In the genomic region with DNA sequence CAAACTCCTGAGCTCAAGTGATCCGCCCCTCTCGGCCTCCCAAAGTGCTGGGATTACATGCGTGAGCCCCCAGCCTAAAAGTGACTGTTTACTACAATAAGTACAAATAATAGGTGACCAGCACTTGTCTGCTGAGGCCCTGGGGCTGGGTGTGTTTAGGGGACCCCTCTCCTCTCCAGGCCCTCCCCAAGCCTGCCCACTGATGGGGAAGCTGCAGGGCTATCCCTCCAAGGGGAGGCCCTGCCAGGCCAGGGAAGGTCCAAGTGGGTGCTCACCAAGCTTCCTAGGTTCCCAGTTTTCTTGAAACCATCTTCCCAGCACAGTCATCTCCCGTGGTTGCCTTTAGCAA, we compare ENCODE assay signal across 9 cellular contexts.
DNase-seq lines count a peak whose midpoint lies in the region; ATAC-seq and TF ChIP-seq lines count a peak whose summit lies in the region.
"Had no signal": no experiment of that assay in that cellular context is flagged by ENCODE, and none has a peak within 500 bp of the region (broad histone marks: within the 10 kb centered on the region; RNA-seq: fewer than 3 reads in every experiment).

No MANE protein-coding gene starts in this region.

- H3K9me3 ChIP-seq in iPS-20b (ENCODE audit: insufficient read depth, low read depth, low read length) (no peaks in the 10 kb centered on the region), transverse colon (no peaks in the 10 kb centered on the region)

- peak; percentile 18 for DNase-seq in activated naive CD4-positive, alpha-beta T cell treated with anti-CD3 and anti-CD28 coated beads, Interleukin-2, amount 10 ng/mL, durations not matched to agents 7 days and 5 days
- DNase-seq in activated naive CD4-positive, alpha-beta T cell treated with Interleukin-2 at 50 U/mL for 16 hours, result no peak
- DNase-seq in WTC11 (ENCODE audit: low spot score) (no peak), transverse colon (no peak), NCI-H1694 (lab: John Stamatoyannopoulos, UW) (no peak)
- DNase-seq: NCI-H1930 had no signal

- H3K36me3 ChIP-seq in iPS-20b (ENCODE audit: insufficient read depth, low read depth, low read length), result no peaks in the 10 kb centered on the region
- no peaks in the 10 kb centered on the region for H3K36me3 ChIP-seq in transverse colon

- H3K27ac Mint-ChIP-seq in activated naive CD4-positive, alpha-beta T cell treated with anti-CD3 and anti-CD28 coated beads, Interleukin-2, amount 10 ng/mL, durations not matched to agents 7 days and 5 days, result peak overlapping the region; percentile 84
- no peak overlapping the region for H3K27ac Mint-ChIP-seq in WTC11

- in situ Hi-C loops in transverse colon (cut with MboI; ENCODE audit: low pct_ligation_motif_present in 1 of 4, low pct_unique_long_range_greater_than_20kb in 1 of 4, low sequenced_read_pairs in 3 of 4), result loop anchor here in 1 of 4 donors (10.0 kb wide), 1 partner anchor 58 kb away; a partner anchor contains a TSS

- H3K4me1 ChIP-seq in iPS-20b (ENCODE audit: insufficient read depth, low read length), result peaks cover 15% of the 10 kb centered on the region; the same call in 1 of the 2 replicates
- H3K4me1 ChIP-seq in transverse colon, result peaks cover 18 to 53% (median 36%) of the 10 kb centered on the region in 4 donors

- H3K27ac ChIP-seq in iPS-20b (ENCODE audit: low read length), result no peak overlapping the region
- peak overlapping the region; percentile 90 to 98 (median 94) for H3K27ac ChIP-seq in transverse colon

- no peak overlapping the region for H3K4me3 ChIP-seq in iPS-20b (ENCODE audit: low read length)
- peak overlapping the region in 2 of 4 donors; percentile 73 to 75 for H3K4me3 ChIP-seq in transverse colon

- peaks cover 68% of the 10 kb centered on the region for H3K4me1 Mint-ChIP-seq in activated naive CD4-positive, alpha-beta T cell treated with anti-CD3 and anti-CD28 coated beads, Interleukin-2, amount 10 ng/mL, durations not matched to agents 7 days and 5 days
- H3K4me1 Mint-ChIP-seq in WTC11, result peaks cover 58% of the 10 kb centered on the region

- peaks cover 23% of the 10 kb centered on the region for H3K27me3 ChIP-seq in iPS-20b (ENCODE audit: insufficient read depth, low read length)
- H3K27me3 ChIP-seq in transverse colon, result no peaks in the 10 kb centered on the region

- POLR2A ChIA-PET in WTC11 (lab: Charles Lee), result interaction anchor here (0.9 to 2.3 kb wide), 3 partner anchors 12 to 61 kb away, joined by 3 to 10 read pairs (median 6); a partner anchor contains a TSS

- 51% methylated on average over 4 of the region's 4 CpGs; no CpG with 5 or more reads in 1 of the 2 donors for WGBS in transverse colon (ENCODE audit: low coverage in 1 of 2), 2 donors

- no peak for TF ChIP-seq EP300 in transverse colon (IDR thresholded peaks at IDR 0.05; ENCODE audit: low read depth)

- H3K9ac ChIP-seq in iPS-20b (ENCODE audit: low read depth, low read length), result peak overlapping the region; percentile 31; the same call in 1 of the 2 replicates

- no peak for TF ChIP-seq POLR2A in transverse colon (IDR thresholded peaks at IDR 0.05)

- peak overlapping the region; percentile 73 for H3K4me3 Mint-ChIP-seq in activated naive CD4-positive, alpha-beta T cell treated with anti-CD3 and anti-CD28 coated beads, Interleukin-2, amount 10 ng/mL, durations not matched to agents 7 days and 5 days
- peak overlapping the region; percentile 83 for H3K4me3 Mint-ChIP-seq in WTC11

- CTCF ChIA-PET in activated naive CD4-positive, alpha-beta T cell treated with anti-CD3 and anti-CD28 coated beads, Interleukin-2, amount 10 ng/mL, durations not matched to agents 7 days and 5 days (lab: Charles Lee), result interaction anchor here (0.8 to 7.1 kb wide), 5 partner anchors 22 to 210 kb away, joined by 3 to 195 read pairs (median 7); no protein-coding TSS in a partner anchor
- CTCF ChIA-PET in WTC11 (lab: Charles Lee), result interaction anchor here (1.3 to 4.9 kb wide), 12 partner anchors 9 to 210 kb away, joined by 3 to 65 read pairs (median 8); a partner anchor contains a TSS

- no peak for TF ChIP-seq CTCF in WTC11 (IDR thresholded peaks at IDR 0.05)
- no peak for TF ChIP-seq CTCF in transverse colon (IDR thresholded peaks at IDR 0.05)

- intact Hi-C loops in transverse colon (cut with DNase I; ENCODE audit: low total_unique reads), result loop anchor here (5.0 kb wide), 1 partner anchor 61 kb away; a partner anchor contains a TSS

- H3K9me3 Mint-ChIP-seq in activated naive CD4-positive, alpha-beta T cell treated with anti-CD3 and anti-CD28 coated beads, Interleukin-2, amount 10 ng/mL, durations not matched to agents 7 days and 5 days, result no peaks in the 10 kb centered on the region
- H3K9me3 Mint-ChIP-seq in WTC11, result no peaks in the 10 kb centered on the region

- H3K27me3 Mint-ChIP-seq in activated naive CD4-positive, alpha-beta T cell treated with anti-CD3 and anti-CD28 coated beads, Interleukin-2, amount 10 ng/mL, durations not matched to agents 7 days and 5 days, result peaks cover 25% of the 10 kb centered on the region
- peaks cover 18% of the 10 kb centered on the region for H3K27me3 Mint-ChIP-seq in WTC11 (ENCODE audit: low read depth)

- no peaks in the 10 kb centered on the region for H3K36me3 Mint-ChIP-seq in activated naive CD4-positive, alpha-beta T cell treated with anti-CD3 and anti-CD28 coated beads, Interleukin-2, amount 10 ng/mL, durations not matched to agents 7 days and 5 days
- no peaks in the 10 kb centered on the region for H3K36me3 Mint-ChIP-seq in WTC11

- ATAC-seq in WTC11 (no peak), GM18520 (IDR thresholded peaks at IDR 0.05; ENCODE audit: unreplicated experiment) (no peak), GM21619 (IDR thresholded peaks at IDR 0.05; ENCODE audit: unreplicated experiment) (no peak)

TF ChIP-seq in WTC11, 78 proteins besides CTCF, POLR2A, EP300 and RAD21:
- TF ChIP-seq, protein P1, sequence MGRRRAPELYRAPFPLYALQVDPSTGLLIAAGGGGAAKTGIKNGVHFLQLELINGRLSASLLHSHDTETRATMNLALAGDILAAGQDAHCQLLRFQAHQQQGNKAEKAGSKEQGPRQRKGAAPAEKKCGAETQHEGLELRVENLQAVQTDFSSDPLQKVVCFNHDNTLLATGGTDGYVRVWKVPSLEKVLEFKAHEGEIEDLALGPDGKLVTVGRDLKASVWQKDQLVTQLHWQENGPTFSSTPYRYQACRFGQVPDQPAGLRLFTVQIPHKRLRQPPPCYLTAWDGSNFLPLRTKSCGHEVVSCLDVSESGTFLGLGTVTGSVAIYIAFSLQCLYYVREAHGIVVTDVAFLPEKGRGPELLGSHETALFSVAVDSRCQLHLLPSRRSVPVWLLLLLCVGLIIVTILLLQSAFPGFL (CRISPR knock-in tag; IDR thresholded peaks at IDR 0.05; ENCODE audit: borderline replicate concordance), result no peak
- TF ChIP-seq, protein P2, sequence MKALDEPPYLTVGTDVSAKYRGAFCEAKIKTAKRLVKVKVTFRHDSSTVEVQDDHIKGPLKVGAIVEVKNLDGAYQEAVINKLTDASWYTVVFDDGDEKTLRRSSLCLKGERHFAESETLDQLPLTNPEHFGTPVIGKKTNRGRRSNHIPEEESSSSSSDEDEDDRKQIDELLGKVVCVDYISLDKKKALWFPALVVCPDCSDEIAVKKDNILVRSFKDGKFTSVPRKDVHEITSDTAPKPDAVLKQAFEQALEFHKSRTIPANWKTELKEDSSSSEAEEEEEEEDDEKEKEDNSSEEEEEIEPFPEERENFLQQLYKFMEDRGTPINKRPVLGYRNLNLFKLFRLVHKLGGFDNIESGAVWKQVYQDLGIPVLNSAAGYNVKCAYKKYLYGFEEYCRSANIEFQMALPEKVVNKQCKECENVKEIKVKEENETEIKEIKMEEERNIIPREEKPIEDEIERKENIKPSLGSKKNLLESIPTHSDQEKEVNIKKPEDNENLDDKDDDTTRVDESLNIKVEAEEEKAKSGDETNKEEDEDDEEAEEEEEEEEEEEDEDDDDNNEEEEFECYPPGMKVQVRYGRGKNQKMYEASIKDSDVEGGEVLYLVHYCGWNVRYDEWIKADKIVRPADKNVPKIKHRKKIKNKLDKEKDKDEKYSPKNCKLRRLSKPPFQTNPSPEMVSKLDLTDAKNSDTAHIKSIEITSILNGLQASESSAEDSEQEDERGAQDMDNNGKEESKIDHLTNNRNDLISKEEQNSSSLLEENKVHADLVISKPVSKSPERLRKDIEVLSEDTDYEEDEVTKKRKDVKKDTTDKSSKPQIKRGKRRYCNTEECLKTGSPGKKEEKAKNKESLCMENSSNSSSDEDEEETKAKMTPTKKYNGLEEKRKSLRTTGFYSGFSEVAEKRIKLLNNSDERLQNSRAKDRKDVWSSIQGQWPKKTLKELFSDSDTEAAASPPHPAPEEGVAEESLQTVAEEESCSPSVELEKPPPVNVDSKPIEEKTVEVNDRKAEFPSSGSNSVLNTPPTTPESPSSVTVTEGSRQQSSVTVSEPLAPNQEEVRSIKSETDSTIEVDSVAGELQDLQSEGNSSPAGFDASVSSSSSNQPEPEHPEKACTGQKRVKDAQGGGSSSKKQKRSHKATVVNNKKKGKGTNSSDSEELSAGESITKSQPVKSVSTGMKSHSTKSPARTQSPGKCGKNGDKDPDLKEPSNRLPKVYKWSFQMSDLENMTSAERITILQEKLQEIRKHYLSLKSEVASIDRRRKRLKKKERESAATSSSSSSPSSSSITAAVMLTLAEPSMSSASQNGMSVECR (CRISPR knock-in tag; IDR thresholded peaks at IDR 0.05; ENCODE audit: borderline replicate concordance), result no peak
- no peak for TF ChIP-seq NR3C1 (CRISPR knock-in tag; conservative IDR thresholded peaks at IDR 0.05; ENCODE audit: low read depth)
- TF ChIP-seq RELA (CRISPR knock-in tag; IDR thresholded peaks at IDR 0.05; ENCODE audit: borderline replicate concordance), result no peak
- TF ChIP-seq ZNF671 (CRISPR knock-in tag; IDR thresholded peaks at IDR 0.05), result no peak
- TF ChIP-seq, protein P3, sequence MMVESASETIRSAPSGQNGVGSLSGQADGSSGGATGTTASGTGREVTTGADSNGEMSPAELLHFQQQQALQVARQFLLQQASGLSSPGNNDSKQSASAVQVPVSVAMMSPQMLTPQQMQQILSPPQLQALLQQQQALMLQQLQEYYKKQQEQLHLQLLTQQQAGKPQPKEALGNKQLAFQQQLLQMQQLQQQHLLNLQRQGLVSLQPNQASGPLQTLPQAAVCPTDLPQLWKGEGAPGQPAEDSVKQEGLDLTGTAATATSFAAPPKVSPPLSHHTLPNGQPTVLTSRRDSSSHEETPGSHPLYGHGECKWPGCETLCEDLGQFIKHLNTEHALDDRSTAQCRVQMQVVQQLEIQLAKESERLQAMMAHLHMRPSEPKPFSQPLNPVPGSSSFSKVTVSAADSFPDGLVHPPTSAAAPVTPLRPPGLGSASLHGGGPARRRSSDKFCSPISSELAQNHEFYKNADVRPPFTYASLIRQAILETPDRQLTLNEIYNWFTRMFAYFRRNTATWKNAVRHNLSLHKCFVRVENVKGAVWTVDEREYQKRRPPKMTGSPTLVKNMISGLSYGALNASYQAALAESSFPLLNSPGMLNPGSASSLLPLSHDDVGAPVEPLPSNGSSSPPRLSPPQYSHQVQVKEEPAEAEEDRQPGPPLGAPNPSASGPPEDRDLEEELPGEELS (CRISPR knock-in tag; IDR thresholded peaks at IDR 0.05), result no peak
- TF ChIP-seq ZNF121 (CRISPR knock-in tag; IDR thresholded peaks at IDR 0.05), result no peak
TF ChIP-seq in WTC11: peak in this region for 0.
